ENCODE assay signal across 8 cellular contexts in genomic region chr7:151115121-151115835, GRCh38. TPM values are rescaled to one million over a fixed set of nuclear protein-coding genes. Genes with fewer than 3 reads are reported as not detected.
A peak's percentile ranks its signal among the peaks of the same experiment; 100 is the strongest.
DNase-seq lines count a peak whose midpoint lies in the region; ATAC-seq, FAIRE-seq and TF ChIP-seq lines count a peak whose summit lies in the region.

No MANE protein-coding gene starts in this region.

- H3K27ac Mint-ChIP-seq in activated CD4-positive, alpha-beta memory T cell treated with anti-CD3 and anti-CD28 coated beads for 36 hours = no peak overlapping the region

- POLR2A ChIA-PET in activated CD4-positive, alpha-beta memory T cell treated with anti-CD3 and anti-CD28 coated beads for 36 hours (lab: Charles Lee) = no interaction called here

- no peak for FAIRE-seq in GM12891 (lab: Jason Lieb, UNC)

- TF ChIP-seq POLR2A in GM12891 (IDR thresholded peaks at IDR 0.05; ENCODE audit: low read depth, low read length) (no peak), gastroesophageal sphincter (IDR thresholded peaks at IDR 0.05) (no peak)

- peak overlapping the region; percentile 65 for H3K4me3 Mint-ChIP-seq in activated CD4-positive, alpha-beta memory T cell treated with anti-CD3 and anti-CD28 coated beads for 36 hours

- WGBS in gastroesophageal sphincter (ENCODE audit: low coverage in 1 of 2), 2 donors = 0% methylated on average over 7 of the region's 114 CpGs; no CpG with 5 or more reads in 1 of the 2 donors
- WGBS in smooth muscle cell (ENCODE audit: low lambda C conversion rate) = 3% methylated on average over 71 of the region's 114 CpGs

- DNase-seq in GM12891 (ENCODE audit: insufficient read length, low spot score) (peak; percentile 71), smooth muscle cell (lab: John Stamatoyannopoulos, UW; ENCODE audit: unreplicated experiment) (no peak), NCI-H82 (lab: John Stamatoyannopoulos, UW) (no peak)
- DNase-seq in activated CD4-positive, alpha-beta memory T cell treated with anti-CD3 and anti-CD28 coated beads for 36 hours = peak; percentile 52
- no peak for DNase-seq in effector CD4-positive, alpha-beta T cell

- no peak for TF ChIP-seq EP300 in gastroesophageal sphincter (IDR thresholded peaks at IDR 0.05)

- H3K9me3 Mint-ChIP-seq in activated CD4-positive, alpha-beta memory T cell treated with anti-CD3 and anti-CD28 coated beads for 36 hours = no peaks in the 10 kb centered on the region

- H3K27me3 ChIP-seq in gastroesophageal sphincter (no peaks in the 10 kb centered on the region), smooth muscle cell (ENCODE audit: low read depth) (no peaks in the 10 kb centered on the region)

- H3F3A ChIP-seq in smooth muscle cell (ENCODE audit: low read depth) = peaks cover 7% of the 10 kb centered on the region

- H3K36me3 ChIP-seq in gastroesophageal sphincter = peaks cover 0 to 34% of the 10 kb centered on the region in 2 donors
- no peaks in the 10 kb centered on the region for H3K36me3 ChIP-seq in smooth muscle cell (ENCODE audit: low read depth)

- H3K4me1 Mint-ChIP-seq in activated CD4-positive, alpha-beta memory T cell treated with anti-CD3 and anti-CD28 coated beads for 36 hours (ENCODE audit: low read depth) = peaks cover 12% of the 10 kb centered on the region

- peaks cover 90% of the 10 kb centered on the region for H4K20me1 ChIP-seq in smooth muscle cell (ENCODE audit: low read depth)

- peak overlapping the region; percentile 84 for H3K4me2 ChIP-seq in smooth muscle cell

- intact Hi-C loops in activated CD4-positive, alpha-beta memory T cell treated with anti-CD3 and anti-CD28 coated beads for 36 hours (cut with micrococcal nuclease) = loop anchor here (5.0 kb wide), 1 partner anchor 112 kb away; the partner anchor contains the start of gene ABCF2

- no peak overlapping the region for H2AFZ ChIP-seq in smooth muscle cell (ENCODE audit: low read depth)

- CTCF ChIA-PET in activated CD4-positive, alpha-beta memory T cell treated with anti-CD3 and anti-CD28 coated beads for 36 hours (lab: Charles Lee) = interaction anchor here (0.8 to 1.8 kb wide), 10 partner anchors 9 to 667 kb away, joined by 3 to 11 read pairs (median 4); no protein-coding TSS in a partner anchor

- H3K9me3 ChIP-seq in gastroesophageal sphincter (no peaks in the 10 kb centered on the region), smooth muscle cell (replicated peaks; ENCODE audit: low read depth) (no peaks in the 10 kb centered on the region)

- H3K36me3 Mint-ChIP-seq in activated CD4-positive, alpha-beta memory T cell treated with anti-CD3 and anti-CD28 coated beads for 36 hours = no peaks in the 10 kb centered on the region

- H3K4me3 ChIP-seq in gastroesophageal sphincter (peak overlapping the region in 1 of 2 donors; percentile 40), smooth muscle cell (peak overlapping the region; percentile 57)

- peak overlapping the region; percentile 51 for H3K9ac ChIP-seq in smooth muscle cell (ENCODE audit: low read depth)

- H3K27ac ChIP-seq in gastroesophageal sphincter (peak overlapping the region in 1 of 4 donors; percentile 15), smooth muscle cell (ENCODE audit: low read depth) (peak overlapping the region; percentile 70)

- H3K4me1 ChIP-seq in gastroesophageal sphincter (peaks cover 0 to 45% (median 16%) of the 10 kb centered on the region in 3 donors), smooth muscle cell (ENCODE audit: low read depth) (peaks cover 13% of the 10 kb centered on the region)

- TF ChIP-seq CTCF in gastroesophageal sphincter (IDR thresholded peaks at IDR 0.05) (no peak), smooth muscle cell (IDR thresholded peaks at IDR 0.05; ENCODE audit: borderline replicate concordance, insufficient read depth, poor library complexity, severe bottlenecking) (no peak)

- peaks cover 5% of the 10 kb centered on the region for H3K27me3 Mint-ChIP-seq in activated CD4-positive, alpha-beta memory T cell treated with anti-CD3 and anti-CD28 coated beads for 36 hours

- peaks cover 49% of the 10 kb centered on the region for H3K79me2 ChIP-seq in smooth muscle cell (ENCODE audit: low read depth)

- ATAC-seq in gastroesophageal sphincter = peak; percentile 56
- no peak for ATAC-seq in GM21737 (IDR thresholded peaks at IDR 0.05; ENCODE audit: unreplicated experiment)
- ATAC-seq in HG02571 (IDR thresholded peaks at IDR 0.05; ENCODE audit: unreplicated experiment) = no peak

TF ChIP-seq in GM12891, 5 proteins besides CTCF, POLR2A, EP300 and RAD21:
- TF ChIP-seq SPI1 (IDR thresholded peaks at IDR 0.05; ENCODE audit: low read depth, low read length) (no peak), POU2F2 (IDR thresholded peaks at IDR 0.05; ENCODE audit: low read depth, low read length) (no peak)
TF ChIP-seq in GM12891: peak in this region for 0.

RNA-seq across cellular contexts. Expression of gene AGAP3, which starts 29.0 kb away (rescaled TPM):
- polyA plus RNA-seq in GM12891 (2012; ENCODE audit: low read depth, missing spikeins) = 21.4 TPM
- total RNA-seq in activated CD4-positive, alpha-beta memory T cell treated with anti-CD3 and anti-CD28 coated beads for 36 hours = 10 to 100 TPM; 29.8 to 36.5 TPM
- 10 to 100 TPM; 36.3 to 68.2 (median 55.7) TPM for total RNA-seq in gastroesophageal sphincter
- 27.2 and 29.8 TPM in 2 replicates for total RNA-seq in smooth muscle cell
- polyA plus RNA-seq in smooth muscle cell = 51.4 and 87.3 TPM in 2 replicates

RNA-seq across cellular contexts. Expression of gene TMUB1, which starts 32.0 kb away (rescaled TPM):
- polyA plus RNA-seq in GM12891 (2012; ENCODE audit: low read depth, missing spikeins) = 39.5 TPM
- 10 to 100 TPM; 53.8 to 60.9 TPM for total RNA-seq in activated CD4-positive, alpha-beta memory T cell treated with anti-CD3 and anti-CD28 coated beads for 36 hours
- total RNA-seq in gastroesophageal sphincter = 10 to 100 TPM; 38.4 to 57.2 (median 44.7) TPM
- 30.3 and 35.9 TPM in 2 replicates for total RNA-seq in smooth muscle cell
- polyA plus RNA-seq in smooth muscle cell = 69.8 and 70.4 TPM in 2 replicates

RNA-seq across cellular contexts. Expression of gene FASTK, which starts 34.7 kb away (rescaled TPM):
- 58.3 TPM for polyA plus RNA-seq in GM12891 (2012; ENCODE audit: low read depth, missing spikeins)
- total RNA-seq in activated CD4-positive, alpha-beta memory T cell treated with anti-CD3 and anti-CD28 coated beads for 36 hours = 10 to 100 TPM; 56.8 to 57.4 TPM
- total RNA-seq in gastroesophageal sphincter (10 to 100 TPM; 51.3 to 82.2 (median 60.8) TPM), smooth muscle cell (92.0 and 100 TPM in 2 replicates)
- 177 and 188 TPM in 2 replicates for polyA plus RNA-seq in smooth muscle cell

RNA-seq across cellular contexts. Expression of gene GBX1, which starts 52.2 kb away (rescaled TPM):
- polyA plus RNA-seq in GM12891 (2012; ENCODE audit: low read depth, missing spikeins) = not detected
- total RNA-seq in activated CD4-positive, alpha-beta memory T cell treated with anti-CD3 and anti-CD28 coated beads for 36 hours = not detected
- not detected for total RNA-seq in gastroesophageal sphincter
- total RNA-seq in smooth muscle cell = not detected in 2 replicates
- not detected in 2 replicates for polyA plus RNA-seq in smooth muscle cell

RNA-seq across cellular contexts. Expression of gene SLC4A2, which starts 55.9 kb away (rescaled TPM):
- polyA plus RNA-seq in GM12891 (2012; ENCODE audit: low read depth, missing spikeins) = 34.9 TPM
- 10 to 100 TPM; 46.7 to 50.5 TPM for total RNA-seq in activated CD4-positive, alpha-beta memory T cell treated with anti-CD3 and anti-CD28 coated beads for 36 hours
- 100 to 1,000 TPM in 2 of 4 donors, 10 to 100 TPM in 2; 77.8 to 152 (median 95.7) TPM for total RNA-seq in gastroesophageal sphincter
- total RNA-seq in smooth muscle cell = 42.3 and 89.3 TPM in 2 replicates
- polyA plus RNA-seq in smooth muscle cell = 96.4 and 104 TPM in 2 replicates

Comparison
In these comparisons a context has a peak if more than half of its experiments do, and no peak if none do; other contexts are left out.
1. DNase-seq: peak in GM12891 (single experiment) and activated CD4-positive, alpha-beta memory T cell treated with anti-CD3 and anti-CD28 coated beads for 36 hours (single experiment); none in smooth muscle cell (single experiment), effector CD4-positive, alpha-beta T cell (single experiment) and NCI-H82 (single experiment).